In genomic region chr10:75484717-75485116, GRCh38 we compare ENCODE assay signal across 10 cellular contexts. TPM values are rescaled to one million over a fixed set of nuclear protein-coding genes. Genes with fewer than 3 reads are reported as not detected.
"Had no signal": no experiment of that assay in that cellular context is flagged by ENCODE, and none has a peak within 500 bp of the region (broad histone marks: within the 10 kb centered on the region; RNA-seq: fewer than 3 reads in every experiment).

No MANE protein-coding gene starts in this region.

- FAIRE-seq: HTR-8/SVneo, K562 had no signal

- H3K4me3 ChIP-seq: K562 had no signal

- ATAC-seq: K562 had no signal

- H3K4me2 ChIP-seq: KMS-11 had no signal

- H3K27ac ChIP-seq: HL-60, KMS-11 had no signal

- DNase-seq: IMR-90, KBM-7, KG1 had no signal

- H3K9ac ChIP-seq: KMS-11 had no signal

RNA-seq across cellular contexts. Expression of gene LRMDA, which starts 53.3 kb away (rescaled TPM):
- total RNA-seq: HT-29, HT1080, IMR-90 had no signal
- polyA plus RNA-seq: IgD-negative memory B cell, K562 had no signal
